In the genomic region with DNA sequence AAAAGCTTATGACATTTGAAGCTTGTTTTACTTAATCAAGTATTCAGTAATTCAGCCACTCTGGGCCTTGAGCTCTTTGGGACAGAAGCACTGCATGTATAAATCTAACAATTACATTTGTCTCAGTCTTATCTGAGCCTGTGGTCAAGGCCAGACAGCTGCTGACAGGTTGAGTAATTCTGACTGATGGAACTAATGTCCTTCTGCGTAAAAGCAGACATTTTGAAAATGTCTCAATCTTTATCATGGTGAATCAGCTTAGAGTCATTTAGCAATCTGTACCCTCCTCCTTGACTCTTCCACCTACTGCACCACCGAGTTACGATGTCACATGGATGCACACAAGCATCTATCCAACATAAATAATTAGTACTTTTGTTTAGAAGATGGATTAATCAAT, we compare ENCODE assay signal across 12 cellular contexts.
DNase-seq lines count a peak whose midpoint lies in the region; ATAC-seq, FAIRE-seq and TF ChIP-seq lines count a peak whose summit lies in the region.
"Had no signal": no experiment of that assay in that cellular context is flagged by ENCODE, and none has a peak within 500 bp of the region (broad histone marks: within the 10 kb centered on the region; RNA-seq: fewer than 3 reads in every experiment).

No MANE protein-coding gene starts in this region.

- no peaks in the 10 kb centered on the region for H3K9me3 ChIP-seq in left ventricle myocardium inferior (replicated peaks)
- H3K9me3 ChIP-seq: esophagus squamous epithelium had no signal

- no peak overlapping the region for H3K27ac ChIP-seq in left ventricle myocardium inferior (replicated peaks)
- H3K27ac ChIP-seq: esophagus squamous epithelium had no signal

- H3K27me3 ChIP-seq in left ventricle myocardium inferior (ENCODE audit: low read depth), result no peaks in the 10 kb centered on the region
- H3K27me3 ChIP-seq: esophagus squamous epithelium had no signal

- ATAC-seq in left ventricle myocardium superior (peak; percentile 38), HG03108 (IDR thresholded peaks at IDR 0.05; ENCODE audit: unreplicated experiment) (no peak), GM18861 (IDR thresholded peaks at IDR 0.05; ENCODE audit: unreplicated experiment) (no peak)
- ATAC-seq: activated CD8-positive, alpha-beta T cell treated with anti-CD3 and anti-CD28 coated beads for 36 hours; stimulated activated naive B cell treated with anti-CD40 and anti-IgM and Interleukin-4, amounts not matched to agents 10 μg/mL and 1 μg/mL and 100 μg/mL, for 72 hours had no signal

- no peaks in the 10 kb centered on the region for H3K36me3 ChIP-seq in left ventricle myocardium inferior
- H3K36me3 ChIP-seq: esophagus squamous epithelium had no signal

- DNase-seq in left ventricle myocardium superior (no peak), left ventricle myocardium inferior (no peak), SKM-1 (lab: John Stamatoyannopoulos, UW; ENCODE audit: unreplicated experiment) (peak; percentile 22), foreskin fibroblast (peak; percentile 36 to 57), urothelium cell line (ENCODE audit: low spot score) (peak; percentile 5), cerebellum (ENCODE audit: low spot score) (no peak)
- DNase-seq: activated CD8-positive, alpha-beta T cell treated with anti-CD3 and anti-CD28 coated beads for 36 hours; esophagus squamous epithelium; SHP77 treated with DMSO at 0.1 percent for 48 hours; stimulated activated naive B cell treated with anti-CD40 and anti-IgM and Interleukin-4, amounts not matched to agents 10 μg/mL and 1 μg/mL and 100 μg/mL, for 72 hours had no signal

- no peak overlapping the region for H3K4me3 ChIP-seq in left ventricle myocardium inferior
- no peak overlapping the region for H3K4me3 ChIP-seq in foreskin fibroblast (ENCODE audit: low read depth in 1 of 2, low read length in 2 of 2)
- H3K4me3 ChIP-seq: esophagus squamous epithelium had no signal

- intact Hi-C loops in left ventricle myocardium superior (cut with micrococcal nuclease), result no loop called here
- intact Hi-C loops in left ventricle myocardium inferior (cut with micrococcal nuclease), result no loop called here

- no peaks in the 10 kb centered on the region for H3K4me1 ChIP-seq in left ventricle myocardium inferior
- H3K4me1 ChIP-seq: esophagus squamous epithelium had no signal

- FAIRE-seq in urothelium cell line (lab: Jason Lieb, UNC), result no peak

- TF ChIP-seq CTCF in left ventricle myocardium inferior (IDR thresholded peaks at IDR 0.05; ENCODE audit: borderline replicate concordance), result no peak
- TF ChIP-seq CTCF in foreskin fibroblast (IDR thresholded peaks at IDR 0.05; ENCODE audit: low read depth, low read length), result no peak

Comparison
In these comparisons a context has a peak if more than half of its experiments do, and no peak if none do; other contexts are left out.
1. DNase-seq: peak in SKM-1 (single experiment), foreskin fibroblast (2 of 2) and urothelium cell line (single experiment); none in left ventricle myocardium superior (single experiment), left ventricle myocardium inferior (single experiment) and cerebellum (single experiment).